1 cellular context compared by ENCODE assay signal in the genomic region with DNA sequence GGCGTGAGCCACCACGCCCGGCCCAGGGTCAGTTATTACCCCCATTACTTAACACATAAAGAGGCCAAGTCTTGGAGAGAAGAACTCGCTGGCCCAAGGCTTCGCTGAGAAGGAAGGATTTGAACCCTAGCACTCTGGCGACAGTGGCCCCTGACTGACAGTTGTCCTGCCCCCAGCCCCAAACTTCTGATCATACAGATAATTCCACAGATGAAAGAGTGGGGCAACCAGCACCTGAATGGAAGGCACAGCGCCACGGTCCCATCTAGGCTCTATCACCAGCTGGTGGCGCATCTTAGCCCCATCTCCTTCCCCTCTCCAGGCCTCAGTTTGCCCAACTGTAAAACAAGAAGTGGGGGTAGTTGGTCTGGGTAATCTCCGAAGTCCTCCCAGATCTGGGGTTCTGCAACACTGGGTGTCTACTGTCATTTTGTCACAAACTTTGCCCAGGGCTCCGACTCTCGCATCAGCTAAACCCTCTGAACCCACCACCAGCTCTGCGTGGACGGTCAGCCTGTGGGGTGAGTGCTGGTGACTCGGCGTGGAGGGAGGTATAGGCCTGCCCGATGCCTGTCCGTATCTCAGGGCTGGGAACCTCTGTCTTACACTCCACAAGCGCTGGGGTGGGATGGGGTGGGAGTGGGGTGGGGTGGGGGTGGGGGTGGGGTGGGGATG.
TF ChIP-seq lines count a peak whose summit lies in the region.

No MANE protein-coding gene starts in this region.

TF ChIP-seq in SK-N-SH, 30 proteins besides CTCF, POLR2A, EP300 and RAD21:
- TF ChIP-seq NFIC (IDR thresholded peaks at IDR 0.05; ENCODE audit: borderline replicate concordance) (no peak), EZH2phosphoT487 (IDR thresholded peaks at IDR 0.05; ENCODE audit: borderline replicate concordance, low read depth) (no peak), FOXJ3 (CRISPR knock-in tag; IDR thresholded peaks at IDR 0.05) (no peak), TCF12 (IDR thresholded peaks at IDR 0.05) (no peak)
TF ChIP-seq in SK-N-SH: peak in this region for 0.
